8 cellular contexts compared by ENCODE assay signal in the genomic region with DNA sequence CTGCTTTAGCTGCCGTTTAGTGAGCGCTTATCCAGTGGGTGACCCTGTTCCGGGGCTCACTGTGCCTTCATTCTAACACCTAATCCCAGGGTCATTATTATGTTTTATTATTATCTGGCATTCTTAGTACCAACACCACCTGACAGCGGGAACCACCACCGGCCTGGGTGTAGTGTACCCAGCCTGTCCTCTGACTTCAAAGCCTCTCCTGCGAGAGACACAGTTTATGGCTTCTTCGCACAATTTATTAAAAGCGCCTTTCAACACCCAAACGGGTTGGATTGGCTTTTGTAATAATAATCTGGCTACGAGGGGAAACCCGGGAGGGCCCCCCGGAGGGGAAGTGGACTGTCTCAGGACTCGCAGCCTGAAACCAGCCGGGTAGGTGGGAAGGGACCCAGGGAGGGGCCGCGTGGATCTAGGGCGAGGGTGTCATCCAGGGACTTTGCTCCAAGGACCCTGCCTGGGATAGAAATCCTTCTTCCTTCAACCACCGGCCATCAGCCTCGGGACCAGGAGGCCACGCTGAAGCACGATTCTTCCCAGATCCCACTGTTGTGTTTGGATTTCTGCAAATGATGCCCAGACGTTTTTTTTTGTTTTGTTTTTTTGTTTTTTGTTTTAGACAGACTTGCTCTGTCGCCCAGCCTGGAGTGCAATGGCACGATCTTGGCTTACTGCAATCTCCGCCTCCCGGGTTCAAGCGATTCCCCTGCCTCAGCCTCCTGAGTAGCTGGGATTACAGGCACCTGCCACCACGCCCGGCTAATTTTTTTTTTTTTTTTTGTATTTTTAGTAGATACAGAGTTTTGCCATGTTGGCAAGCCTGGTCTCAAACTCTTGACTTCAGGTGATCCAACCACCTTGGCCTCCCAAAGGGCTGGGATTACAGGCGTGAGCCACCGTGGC. TPM values are rescaled to one million over a fixed set of nuclear protein-coding genes. Genes with fewer than 3 reads are reported as not detected.
DNase-seq lines count a peak whose midpoint lies in the region; ATAC-seq, FAIRE-seq and TF ChIP-seq lines count a peak whose summit lies in the region.

No MANE protein-coding gene starts in this region.

- no peaks in the 10 kb centered on the region; a peak in 2 of 5 replicates for H3K9me3 Mint-ChIP-seq in H9
- no peaks in the 10 kb centered on the region for H3K9me3 Mint-ChIP-seq in T-cell

- FAIRE-seq in small intestine (lab: Jason Lieb, UNC), result no peak

- ATAC-seq in T-cell (replicated peaks in 1 of 4) (no peak), HG03095 (IDR thresholded peaks at IDR 0.05; ENCODE audit: unreplicated experiment) (no peak), HG03196 (IDR thresholded peaks at IDR 0.05; ENCODE audit: unreplicated experiment) (no peak), HG03135 (IDR thresholded peaks at IDR 0.05; ENCODE audit: unreplicated experiment) (no peak)

- POLR2A ChIA-PET in T-cell (lab: Charles Lee), result no interaction called here

- peak overlapping the region; percentile 17 for H3K4me2 ChIP-seq in H9 (ENCODE audit: insufficient read depth, insufficient read length, low read length)

- DNase-seq in H9 (no peak), T-cell (peak in 1 of 34 experiments; percentile 28), fibroblast of villous mesenchyme (ENCODE audit: low read depth) (no peak), small intestine (peak; percentile 66)
- no peak for DNase-seq in stimulated activated naive CD4-positive, alpha-beta T cell treated with Interleukin-2 at 50 U/mL for 16 hours (lab: John Stamatoyannopoulos, UW)

- H2AK5ac ChIP-seq in H9 (ENCODE audit: insufficient read length, low read length), result no peak overlapping the region

- H2BK15ac ChIP-seq in H9 (ENCODE audit: low read depth, low read length), result no peak overlapping the region

- no peak overlapping the region for H3K4ac ChIP-seq in H9 (ENCODE audit: low read depth, low read length)

- peaks cover 1% of the 10 kb centered on the region for H3K79me1 ChIP-seq in H9 (ENCODE audit: insufficient read depth, low read depth, low read length, poor library complexity, severe bottlenecking)

- H3K18ac ChIP-seq in H9 (ENCODE audit: insufficient read length, low read depth, low read length), result no peak overlapping the region

- H3T11ph ChIP-seq in H9 (ENCODE audit: low read length), result no peak overlapping the region

- WGBS in H9 (ENCODE audit: extremely low coverage, insufficient read length, low lambda C conversion rate), result no CpG with 5 or more reads among the region's 31 CpGs
- 7 to 22% (median 16%) methylated on average over 29 to 31 of the region's 31 CpGs for WGBS in small intestine, 3 donors

- H3K27me3 Mint-ChIP-seq in H9 (ENCODE audit: low read depth) (peaks cover 29% of the 10 kb centered on the region), T-cell (no peaks in the 10 kb centered on the region)

- H3K4me3 ChIP-seq in fibroblast of villous mesenchyme (ENCODE audit: low read depth, low read length), result peak overlapping the region; percentile 84
- peak overlapping the region in 1 of 2 donors; percentile 95 for H3K4me3 ChIP-seq in small intestine (ENCODE audit: low read depth in 1 of 2, low read length in 2 of 2)

- TF ChIP-seq CTCF in H9 (conservative IDR thresholded peaks at IDR 0.05) (no peak), fibroblast of villous mesenchyme (IDR thresholded peaks at IDR 0.05; ENCODE audit: insufficient read depth, low read depth, low read length) (no peak)

- no peaks in the 10 kb centered on the region for H3K36me3 ChIP-seq in small intestine (ENCODE audit: control insufficient read depth in 2 of 2, insufficient read depth in 2 of 2, low read length in 2 of 2)

- CTCF ChIA-PET in T-cell (lab: Charles Lee), result no interaction called here

- H3K27ac ChIP-seq in H9 (ENCODE audit: insufficient read length, low read depth, low read length) (no peak overlapping the region), small intestine (ENCODE audit: low read depth in 1 of 2, low read length in 1 of 2) (peak overlapping the region; percentile 94 to 98)

- H2AFZ ChIP-seq in H9 (ENCODE audit: low read length), result no peak overlapping the region

- H3K4me1 Mint-ChIP-seq in H9 (peaks cover 8 to 14% of the 10 kb centered on the region in 2 experiments), T-cell (peaks cover 27 to 30% (median 28%) of the 10 kb centered on the region in 3 donors)

- no peak overlapping the region for H3K23ac ChIP-seq in H9 (ENCODE audit: insufficient read length, low read depth, low read length)

- no peak overlapping the region for H4K5ac ChIP-seq in H9 (ENCODE audit: insufficient read length, low read depth, low read length)

- no peak overlapping the region for H3K27ac Mint-ChIP-seq in H9
- H3K27ac Mint-ChIP-seq in T-cell, result peak overlapping the region; percentile 92 to 93

- peaks cover 5% of the 10 kb centered on the region; the same call in 1 of the 2 replicates for H3K79me2 ChIP-seq in H9 (ENCODE audit: insufficient read depth, low read length)

- peaks cover 10% of the 10 kb centered on the region; the same call in 1 of the 2 replicates for H3K27me3 ChIP-seq in H9 (ENCODE audit: insufficient read depth, low read length)
- no peaks in the 10 kb centered on the region for H3K27me3 ChIP-seq in small intestine (ENCODE audit: control insufficient read depth in 2 of 2, insufficient read depth in 2 of 2, low read length in 2 of 2)

- H4K8ac ChIP-seq in H9 (replicated peaks; ENCODE audit: insufficient read length, low read depth, low read length), result no peak overlapping the region

- H3K23me2 ChIP-seq in H9 (ENCODE audit: insufficient read length, low read depth, low read length, poor library complexity, severe bottlenecking), result peaks cover 15% of the 10 kb centered on the region

- peaks cover 0 to 4% (median 0%) of the 10 kb centered on the region in 3 experiments; a peak in 2 of 7 replicates for H3K36me3 Mint-ChIP-seq in H9 (ENCODE audit: insufficient read depth in 1 of 3, low read depth in 3 of 3)
- no peaks in the 10 kb centered on the region for H3K36me3 Mint-ChIP-seq in T-cell

- no peak overlapping the region for H2BK5ac ChIP-seq in H9 (ENCODE audit: insufficient read length, low read length)

- no peak overlapping the region for H3K9ac ChIP-seq in H9 (ENCODE audit: extremely low read depth, insufficient read length, low read length)

- no peak overlapping the region for H3K14ac ChIP-seq in H9 (ENCODE audit: insufficient read depth, low read length)

- H2BK120ac ChIP-seq in H9 (ENCODE audit: low read depth, low read length, poor library complexity, severe bottlenecking), result no peak overlapping the region

- no peaks in the 10 kb centered on the region for H3K9me3 ChIP-seq in H9 (ENCODE audit: control insufficient read depth, low read depth, low read length)
- H3K9me3 ChIP-seq in small intestine (ENCODE audit: control insufficient read depth, low read depth), result no peaks in the 10 kb centered on the region

- no peak overlapping the region for H4K91ac ChIP-seq in H9 (ENCODE audit: insufficient read length, low read depth, low read length)

- peaks cover 3% of the 10 kb centered on the region for H4K20me1 ChIP-seq in H9 (ENCODE audit: control insufficient read depth, insufficient read depth, insufficient read length)

- H3K56ac ChIP-seq in H9 (ENCODE audit: insufficient read length, low read depth, low read length), result no peak overlapping the region

- no peaks in the 10 kb centered on the region for H3K4me1 ChIP-seq in H9 (ENCODE audit: insufficient read depth, low read length)
- H3K4me1 ChIP-seq in small intestine (ENCODE audit: control insufficient read depth in 2 of 2, insufficient read depth in 1 of 2, low read depth in 1 of 2, low read length in 1 of 2), result peaks cover 0 to 2% of the 10 kb centered on the region in 2 donors

- H3K4me3 Mint-ChIP-seq in H9 (peak overlapping the region; percentile 44 to 77), T-cell (peak overlapping the region; percentile 80 to 84 (median 81))

- no peak overlapping the region for H2BK12ac ChIP-seq in H9 (ENCODE audit: insufficient read length, low read depth, low read length)

- no peak overlapping the region for H2BK20ac ChIP-seq in H9 (ENCODE audit: low read depth, low read length, poor library complexity, severe bottlenecking)

RNA-seq across cellular contexts. Expression of a gene that starts 1.6 kb away (rescaled TPM):
- total RNA-seq in H9 (2021) (22.8 and 24.9 TPM in 2 replicates), T-cell (10 to 100 TPM; 43.6 to 85.7 (median 81.8) TPM), fibroblast of villous mesenchyme (30.9 and 31.5 TPM in 2 replicates)
- polyA plus RNA-seq in small intestine, result 10 to 100 TPM; 14.3 to 27.0 (median 16.8) TPM

RNA-seq across cellular contexts. Expression of a gene that starts 55.6 kb away (rescaled TPM):
- total RNA-seq in H9 (2021) (167 and 169 TPM in 2 replicates), T-cell (100 to 1,000 TPM; 101 to 152 (median 141) TPM), fibroblast of villous mesenchyme (137 and 180 TPM in 2 replicates)
- polyA plus RNA-seq in small intestine, result 100 to 1,000 TPM; 283 to 522 (median 492) TPM

Comparison
In these comparisons a context has a peak if more than half of its experiments do, and no peak if none do; other contexts are left out.
1. H3K27ac Mint-ChIP-seq: peak in T-cell (2 of 2); none in H9 (0 of 3).